28 cellular contexts compared by ENCODE assay signal in the genomic region with DNA sequence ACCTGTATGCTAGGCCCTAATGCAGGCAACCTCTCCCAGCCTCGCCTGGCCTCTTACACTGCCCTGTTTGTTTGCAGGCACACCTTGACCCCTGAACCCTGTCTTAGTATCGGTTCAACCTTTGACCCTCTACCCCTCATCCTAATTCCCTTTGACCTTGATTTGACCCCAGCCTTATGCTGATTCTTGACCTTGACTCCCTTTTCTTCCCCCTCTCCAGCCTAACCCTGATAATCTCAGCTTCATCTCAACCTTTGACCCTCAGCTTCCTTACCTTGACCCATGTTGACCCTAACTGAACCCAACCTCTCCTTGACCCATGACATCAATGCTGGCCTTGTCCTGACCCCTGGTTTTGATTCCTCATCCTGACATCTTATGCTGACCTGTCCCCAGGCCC. TPM values are rescaled to one million over a fixed set of nuclear protein-coding genes. Genes with fewer than 3 reads are reported as not detected.
DNase-seq lines count a peak whose midpoint lies in the region; ATAC-seq and TF ChIP-seq lines count a peak whose summit lies in the region.
"Had no signal": no experiment of that assay in that cellular context is flagged by ENCODE, and none has a peak within 500 bp of the region (broad histone marks: within the 10 kb centered on the region; RNA-seq: fewer than 3 reads in every experiment).

No MANE protein-coding gene starts in this region.

- no peaks in the 10 kb centered on the region for H3K9me3 Mint-ChIP-seq in CD4-positive, CD25-positive, alpha-beta regulatory T cell
- no peaks in the 10 kb centered on the region for H3K9me3 Mint-ChIP-seq in HFFc6
- H3K9me3 Mint-ChIP-seq in brain: peaks cover 0 to 7% (median 0%) of the 10 kb centered on the region in 5 experiments
- H3K9me3 Mint-ChIP-seq in osteocyte (ENCODE audit: unreplicated experiment): no peaks in the 10 kb centered on the region
- H3K9me3 Mint-ChIP-seq: activated CD4-positive, alpha-beta memory T cell treated with anti-CD3 and anti-CD28 coated beads, Interleukin-2, amount 10 ng/mL, durations not matched to agents 7 days and 5 days; mesothelial cell of epicardium had no signal

- WGBS in mesenchymal stem cell: 95% methylated on average over 2 of the region's 2 CpGs

- H3K79me1 ChIP-seq in mesenchymal stem cell (replicated peaks; ENCODE audit: low read length, poor library complexity, severe bottlenecking): peaks cover 4% of the 10 kb centered on the region

- H3K4me2 ChIP-seq in mesenchymal stem cell (ENCODE audit: low read length, poor library complexity, severe bottlenecking): no peak overlapping the region

- no peak overlapping the region for H3K27ac ChIP-seq in CD4-positive, CD25-positive, alpha-beta regulatory T cell (ENCODE audit: insufficient read depth, low read length, poor library complexity, severe bottlenecking)
- H3K27ac ChIP-seq in mesenchymal stem cell (ENCODE audit: low read length, poor library complexity, severe bottlenecking): no peak overlapping the region
- H3K27ac ChIP-seq: heart left ventricle, left ventricle myocardium inferior, neutrophil, thyroid gland, uterus had no signal

- H2BK5ac ChIP-seq in mesenchymal stem cell (ENCODE audit: low read depth, low read length, poor library complexity, severe bottlenecking): no peak overlapping the region

- H3K4me3 ChIP-seq in CD4-positive, CD25-positive, alpha-beta regulatory T cell (ENCODE audit: low read depth, low read length): no peak overlapping the region
- no peak overlapping the region for H3K4me3 ChIP-seq in mesenchymal stem cell (ENCODE audit: insufficient read depth in 1 of 2, low read depth in 1 of 2, low read length in 2 of 2)
- H3K4me3 ChIP-seq: heart left ventricle, left ventricle myocardium inferior, thyroid gland, uterus had no signal

- H3K4me1 Mint-ChIP-seq in CD4-positive, CD25-positive, alpha-beta regulatory T cell: peaks cover 0 to 4% (median 1%) of the 10 kb centered on the region in 4 donors
- peaks cover 52% of the 10 kb centered on the region for H3K4me1 Mint-ChIP-seq in HFFc6 (ENCODE audit: low read depth)
- H3K4me1 Mint-ChIP-seq in brain: peaks cover 22% of the 10 kb centered on the region
- H3K4me1 Mint-ChIP-seq in osteocyte (ENCODE audit: unreplicated experiment): peaks cover 50% of the 10 kb centered on the region

- no peak overlapping the region for H4K8ac ChIP-seq in mesenchymal stem cell (ENCODE audit: low read length)

- H3K9me3 ChIP-seq in CD4-positive, CD25-positive, alpha-beta regulatory T cell (ENCODE audit: control insufficient read depth in 2 of 2, low read length in 2 of 2): no peaks in the 10 kb centered on the region
- H3K9me3 ChIP-seq in mesenchymal stem cell (ENCODE audit: control insufficient read depth, low read length): no peaks in the 10 kb centered on the region
- H3K9me3 ChIP-seq: heart left ventricle, left ventricle myocardium inferior, neutrophil, thyroid gland, uterus had no signal

- ATAC-seq in CD4-positive, CD25-positive, alpha-beta regulatory T cell (ENCODE audit: low read depth in 2 of 2): no peak
- ATAC-seq: heart left ventricle, right cardiac atrium had no signal

- H3K4me1 ChIP-seq in CD4-positive, CD25-positive, alpha-beta regulatory T cell (ENCODE audit: control insufficient read depth, insufficient read depth, low read length, poor library complexity, severe bottlenecking): peaks cover 4% of the 10 kb centered on the region
- H3K4me1 ChIP-seq in mesenchymal stem cell (ENCODE audit: control insufficient read depth, insufficient read depth, low read depth, low read length): peaks cover 19% of the 10 kb centered on the region
- H3K4me1 ChIP-seq: thyroid gland, uterus had no signal

- peak overlapping the region in 2 of 3 donors; percentile 89 to 90 for H3K27ac Mint-ChIP-seq in CD4-positive, CD25-positive, alpha-beta regulatory T cell
- H3K27ac Mint-ChIP-seq in HFFc6: peak overlapping the region; percentile 74
- peak overlapping the region in 3 of 5 experiments; percentile 37 to 66 (median 44) for H3K27ac Mint-ChIP-seq in brain
- H3K27ac Mint-ChIP-seq in osteocyte (ENCODE audit: unreplicated experiment): no peak overlapping the region
- H3K27ac Mint-ChIP-seq: activated CD4-positive, alpha-beta memory T cell treated with anti-CD3 and anti-CD28 coated beads, Interleukin-2, amount 10 ng/mL, durations not matched to agents 7 days and 5 days; activated naive CD8-positive, alpha-beta T cell; mesothelial cell of epicardium had no signal

- H3K18ac ChIP-seq in mesenchymal stem cell (ENCODE audit: low read depth in 1 of 2, low read length in 2 of 2): peak overlapping the region in 1 of 2 experiments; percentile 46

- no peak overlapping the region for H2AK5ac ChIP-seq in mesenchymal stem cell (ENCODE audit: low read length, severe bottlenecking)

- no peak overlapping the region for H2BK120ac ChIP-seq in mesenchymal stem cell (ENCODE audit: low read depth, low read length)

- no peak overlapping the region for H3K14ac ChIP-seq in mesenchymal stem cell (ENCODE audit: low read length in 2 of 2)

- H4K91ac ChIP-seq in mesenchymal stem cell (ENCODE audit: low read length): no peak overlapping the region

- H3K27me3 Mint-ChIP-seq in CD4-positive, CD25-positive, alpha-beta regulatory T cell: no peaks in the 10 kb centered on the region
- H3K27me3 Mint-ChIP-seq in HFFc6 (ENCODE audit: insufficient read depth) (peaks cover 2% of the 10 kb centered on the region), brain (peaks cover under 1% of the 10 kb centered on the region), osteocyte (ENCODE audit: unreplicated experiment) (no peaks in the 10 kb centered on the region)
- H3K27me3 Mint-ChIP-seq: activated CD4-positive, alpha-beta memory T cell treated with anti-CD3 and anti-CD28 coated beads, Interleukin-2, amount 10 ng/mL, durations not matched to agents 7 days and 5 days; activated naive CD8-positive, alpha-beta T cell had no signal

- H3K23ac ChIP-seq in mesenchymal stem cell (ENCODE audit: low read length in 2 of 2): no peak overlapping the region

- no peak overlapping the region for H2AFZ ChIP-seq in mesenchymal stem cell (ENCODE audit: low read depth, low read length)

- no peak overlapping the region for H3K4ac ChIP-seq in mesenchymal stem cell (ENCODE audit: low read depth in 1 of 2, low read length in 2 of 2)

- TF ChIP-seq CTCF in HFFc6 (IDR thresholded peaks at IDR 0.05) (no peak), brain (conservative IDR thresholded peaks at IDR 0.05) (no peak), osteocyte (IDR thresholded peaks at IDR 0.05) (no peak)

- H3K36me3 ChIP-seq in CD4-positive, CD25-positive, alpha-beta regulatory T cell (ENCODE audit: control insufficient read depth, insufficient read depth, low read length): peaks cover 76% of the 10 kb centered on the region
- peaks cover 77 to 90% of the 10 kb centered on the region in 2 experiments for H3K36me3 ChIP-seq in mesenchymal stem cell (ENCODE audit: control insufficient read depth in 1 of 2, insufficient read depth in 2 of 2, low read depth in 1 of 2, low read length in 2 of 2)
- H3K36me3 ChIP-seq: neutrophil, uterus had no signal

- H2BK15ac ChIP-seq in mesenchymal stem cell (ENCODE audit: low read depth, poor library complexity, severe bottlenecking): no peak overlapping the region

- H3K9ac ChIP-seq in mesenchymal stem cell (ENCODE audit: low read length): peak overlapping the region; percentile 64

- H3K27me3 ChIP-seq in CD4-positive, CD25-positive, alpha-beta regulatory T cell (ENCODE audit: control insufficient read depth, insufficient read depth, low read length): no peaks in the 10 kb centered on the region
- no peaks in the 10 kb centered on the region for H3K27me3 ChIP-seq in mesenchymal stem cell (ENCODE audit: control insufficient read depth in 1 of 2, insufficient read depth in 1 of 2, low read length in 2 of 2)
- H3K27me3 ChIP-seq: heart left ventricle, neutrophil, thyroid gland, uterus had no signal

- peak overlapping the region in 1 of 4 donors; percentile 11 for H3K4me3 Mint-ChIP-seq in CD4-positive, CD25-positive, alpha-beta regulatory T cell
- H3K4me3 Mint-ChIP-seq in HFFc6 (no peak overlapping the region), brain (no peak overlapping the region), osteocyte (ENCODE audit: unreplicated experiment) (no peak overlapping the region)
- H3K4me3 Mint-ChIP-seq: activated CD4-positive, alpha-beta memory T cell treated with anti-CD3 and anti-CD28 coated beads, Interleukin-2, amount 10 ng/mL, durations not matched to agents 7 days and 5 days; activated naive CD8-positive, alpha-beta T cell; mesothelial cell of epicardium had no signal

- no peak for DNase-seq in CD4-positive, CD25-positive, alpha-beta regulatory T cell
- DNase-seq in HFFc6 (no peak), mesenchymal stem cell (no peak), kidney glomerular epithelial cell (lab: John Stamatoyannopoulos, UW) (no peak), osteocyte (ENCODE audit: extremely low spot score, unreplicated experiment) (no peak), cerebellum (ENCODE audit: low spot score) (no peak)
- DNase-seq: activated CD4-positive, alpha-beta memory T cell treated with anti-CD3 and anti-CD28 coated beads, Interleukin-2, amount 10 ng/mL, durations not matched to agents 7 days and 5 days; activated effector memory CD4-positive, alpha-beta T cell treated with anti-CD3 and anti-CD28 coated beads, Interleukin-2, amount 50 U/mL, for 16 hours; cortex of kidney; DND-41; effector memory CD4-positive, alpha-beta T cell; GOT3; heart left ventricle; islet precursor cell; left ventricle myocardium inferior; NCI-H1417; NCI-H2029; NCI-H526; NK-92 treated with Interleukin-12 subunit alpha and Interleukin-12 subunit beta, amount 100 ng/mL, for 24 hours; SHP77 treated with DMSO at 0.1 percent for 48 hours; stimulated activated CD8-positive, alpha-beta memory T cell treated with anti-CD3 and anti-CD28 coated beads, Interleukin-4, amount 100 ng/mL, for 48 hours; thyroid gland; uterus had no signal

- H3K36me3 Mint-ChIP-seq in CD4-positive, CD25-positive, alpha-beta regulatory T cell: peaks cover 46% of the 10 kb centered on the region
- peaks cover 16% of the 10 kb centered on the region for H3K36me3 Mint-ChIP-seq in HFFc6 (ENCODE audit: low read depth)
- H3K36me3 Mint-ChIP-seq in brain: no peaks in the 10 kb centered on the region
- H3K36me3 Mint-ChIP-seq in osteocyte (ENCODE audit: unreplicated experiment): peaks cover 3% of the 10 kb centered on the region
- H3K36me3 Mint-ChIP-seq: mesothelial cell of epicardium had no signal

- H2BK12ac ChIP-seq in mesenchymal stem cell (ENCODE audit: low read length in 2 of 2): no peak overlapping the region

RNA-seq across cellular contexts. Expression of gene UQCC2, which starts 33.8 kb away (rescaled TPM):
- total RNA-seq in CD4-positive, CD25-positive, alpha-beta regulatory T cell: 14.9 TPM
- 10 to 100 TPM; 37.1 to 72.6 (median 51.2) TPM for polyA plus RNA-seq in CD4-positive, CD25-positive, alpha-beta regulatory T cell
- 100 to 1,000 TPM; 109 to 167 (median 140) TPM for total RNA-seq in HFFc6 (2021; fragmentation: NEBNext Ultra II Directional; extraction: Animal tissue kit (Norgen Biotek cat#: 25700))
- 148 TPM for polyA plus RNA-seq in brain (ENCODE audit: insufficient read depth, low read depth, low replicate concordance)
- 101 TPM for polyA plus RNA-seq in mesenchymal stem cell (2013, experiment 1 of 2)
- 111 TPM for polyA plus RNA-seq in mesenchymal stem cell (2013, experiment 2 of 2)
- total RNA-seq in osteocyte (68.9 and 75.7 TPM in 2 replicates), cerebellum (26.4 TPM)

RNA-seq across cellular contexts. Expression of gene ITPR3, which starts 56.6 kb away (rescaled TPM):
- 54.5 TPM for total RNA-seq in CD4-positive, CD25-positive, alpha-beta regulatory T cell
- polyA plus RNA-seq in CD4-positive, CD25-positive, alpha-beta regulatory T cell: 1 to 10 TPM; 1.3 to 2.2 (median 1.9) TPM
- total RNA-seq in HFFc6 (2021; fragmentation: NEBNext Ultra II Directional; extraction: Animal tissue kit (Norgen Biotek cat#: 25700)): 10 to 100 TPM; 20.2 to 30.3 (median 26.9) TPM
- polyA plus RNA-seq in brain (ENCODE audit: insufficient read depth, low read depth, low replicate concordance): 94.1 TPM
- polyA plus RNA-seq in mesenchymal stem cell (2013, experiment 1 of 2): 4.6 TPM
- polyA plus RNA-seq in mesenchymal stem cell (2013, experiment 2 of 2): 4.5 TPM
- total RNA-seq in osteocyte (21.6 and 22.8 TPM in 2 replicates), cerebellum (5.2 TPM)
